Comparison of ENCODE assay signal across 20 cellular contexts in the genomic region with DNA sequence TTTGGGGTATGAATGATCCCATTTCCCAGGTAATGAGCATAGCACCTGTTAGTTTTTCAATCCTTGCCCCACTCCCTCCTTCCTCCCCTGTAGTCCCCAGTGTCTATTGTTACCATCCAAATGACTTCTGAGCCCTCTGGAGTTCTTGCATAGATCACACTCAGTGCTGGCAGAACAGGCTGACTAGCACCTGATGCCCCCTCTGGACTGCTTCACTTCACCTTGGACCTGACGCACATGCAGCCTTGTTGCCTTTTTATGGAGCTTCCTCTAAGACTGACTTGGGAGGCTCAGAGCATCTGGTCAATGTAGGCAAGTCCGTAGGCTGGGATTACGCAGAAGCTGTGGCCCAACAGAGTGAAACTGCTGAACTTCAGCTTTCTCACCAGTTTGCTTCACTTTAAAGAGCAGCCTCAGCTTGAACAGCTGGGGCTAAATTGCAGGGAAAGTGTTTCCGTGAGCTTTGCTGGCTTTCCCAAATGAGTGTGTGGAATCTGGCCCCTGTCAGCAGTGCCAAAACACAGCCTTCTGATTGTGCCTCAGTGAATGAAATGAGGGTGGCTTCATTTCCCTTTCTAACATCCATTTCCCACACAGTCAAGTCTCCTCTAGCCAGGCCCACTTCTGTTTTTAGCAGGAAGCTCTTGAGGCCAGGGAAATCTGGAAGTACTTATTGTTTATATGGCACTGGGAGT. TPM values are rescaled to one million over a fixed set of nuclear protein-coding genes. Genes with fewer than 3 reads are reported as not detected.
A peak's percentile ranks its signal among the peaks of the same experiment; 100 is the strongest.
DNase-seq lines count a peak whose midpoint lies in the region; ATAC-seq and TF ChIP-seq lines count a peak whose summit lies in the region.
"Had no signal": no experiment of that assay in that cellular context is flagged by ENCODE, and none has a peak within 500 bp of the region (broad histone marks: within the 10 kb centered on the region; RNA-seq: fewer than 3 reads in every experiment).

No MANE protein-coding gene starts in this region.

- H3K4me3 Mint-ChIP-seq in WTC11, result no peak overlapping the region
- H3K4me3 Mint-ChIP-seq: effector memory CD8-positive, alpha-beta T cell; memory B cell; nephron had no signal

- H3K36me3 Mint-ChIP-seq in WTC11, result 0 out of 2 replicates have a peak, but pooled peaks cover 4% of the 10 kb centered on the region
- H3K36me3 Mint-ChIP-seq: memory B cell had no signal

- CTCF ChIA-PET in WTC11 (lab: Charles Lee), result interaction anchor here (1.0 to 1.3 kb wide), 3 partner anchors 17 to 242 kb away, joined by 4 to 6 read pairs (median 4); no protein-coding TSS in a partner anchor

- no peaks in the 10 kb centered on the region for H3K4me1 Mint-ChIP-seq in WTC11
- H3K4me1 Mint-ChIP-seq: memory B cell, nephron had no signal

- ATAC-seq in WTC11 (peak; percentile 94), HG03521 (IDR thresholded peaks at IDR 0.05; ENCODE audit: unreplicated experiment) (no peak)
- ATAC-seq: effector memory CD8-positive, alpha-beta T cell had no signal

- no peak for TF ChIP-seq CTCF in WTC11 (IDR thresholded peaks at IDR 0.05)

- H3K27ac Mint-ChIP-seq in WTC11, result no peak overlapping the region
- H3K27ac Mint-ChIP-seq: effector memory CD8-positive, alpha-beta T cell; memory B cell; nephron had no signal

- peaks cover 14% of the 10 kb centered on the region for H3K9me3 Mint-ChIP-seq in WTC11
- H3K9me3 Mint-ChIP-seq: nephron had no signal

- DNase-seq in LHCN-M2 (ENCODE audit: low read depth) (peak; percentile 89), NCI-H2227 (lab: John Stamatoyannopoulos, UW; ENCODE audit: unreplicated experiment) (peak; percentile 49), WTC11 (ENCODE audit: low spot score) (peak; percentile 17), putamen (ENCODE audit: low spot score) (peak; percentile 9), NCI-H2196 treated with DMSO at 0.1 percent for 48 hours (lab: John Stamatoyannopoulos, UW; ENCODE audit: unreplicated experiment) (no peak), NCI-H345 treated with DMSO at 0.1 percent for 48 hours (lab: John Stamatoyannopoulos, UW; ENCODE audit: unreplicated experiment) (no peak), DMS114 treated with DMSO at 0.1 percent for 48 hours (lab: John Stamatoyannopoulos, UW; ENCODE audit: unreplicated experiment) (no peak)
- DNase-seq: activated CD4-positive, alpha-beta T cell treated with anti-CD3 and anti-CD28 coated beads, Interleukin-2, amount 50 U/mL, for 1 hour; activated CD8-positive, alpha-beta memory T cell treated with anti-CD3 and anti-CD28 coated beads, Interleukin-2, amount 50 U/mL, for 48 hours; activated effector memory CD4-positive, alpha-beta T cell treated with anti-CD3 and anti-CD28 coated beads, Interleukin-2, amount 50 U/mL, for 16 hours; effector memory CD8-positive, alpha-beta T cell; islet precursor cell; Karpas-422; NCI-H524 had no signal

- H3K27me3 Mint-ChIP-seq in WTC11 (ENCODE audit: low read depth), result no peaks in the 10 kb centered on the region
- H3K27me3 Mint-ChIP-seq: effector memory CD8-positive, alpha-beta T cell; memory B cell had no signal

- POLR2A ChIA-PET in WTC11 (lab: Charles Lee), result no interaction called here

TF ChIP-seq in WTC11, 78 proteins besides CTCF, POLR2A, EP300 and RAD21:
- no peak for TF ChIP-seq NR3C1 (CRISPR knock-in tag; conservative IDR thresholded peaks at IDR 0.05; ENCODE audit: low read depth)

RNA-seq across cellular contexts. Expression of a gene that starts 48.5 kb away (rescaled TPM):
- 1.0 and 2.8 TPM in 2 replicates for total RNA-seq in LHCN-M2 (2014; rRNA removed)
- not detected for polyA plus RNA-seq in LHCN-M2 (2012)
- 0.14 to 0.59 TPM (median 0.27 TPM) in 3 replicates for total RNA-seq in WTC11 (2021)
- total RNA-seq: fibroblast of lung, prostate gland, thoracic aorta had no signal
- polyA plus RNA-seq: fibroblast of lung had no signal

Comparison
In these comparisons a context has a peak if more than half of its experiments do, and no peak if none do; other contexts are left out.
1. DNase-seq: peak in LHCN-M2 (single experiment), NCI-H2227 (single experiment), WTC11 (single experiment) and putamen (single experiment); none in NCI-H2196 treated with DMSO at 0.1 percent for 48 hours (single experiment), NCI-H345 treated with DMSO at 0.1 percent for 48 hours (single experiment) and DMS114 treated with DMSO at 0.1 percent for 48 hours (single experiment).